ENCODE assay signal across 8 cellular contexts in the genomic region with DNA sequence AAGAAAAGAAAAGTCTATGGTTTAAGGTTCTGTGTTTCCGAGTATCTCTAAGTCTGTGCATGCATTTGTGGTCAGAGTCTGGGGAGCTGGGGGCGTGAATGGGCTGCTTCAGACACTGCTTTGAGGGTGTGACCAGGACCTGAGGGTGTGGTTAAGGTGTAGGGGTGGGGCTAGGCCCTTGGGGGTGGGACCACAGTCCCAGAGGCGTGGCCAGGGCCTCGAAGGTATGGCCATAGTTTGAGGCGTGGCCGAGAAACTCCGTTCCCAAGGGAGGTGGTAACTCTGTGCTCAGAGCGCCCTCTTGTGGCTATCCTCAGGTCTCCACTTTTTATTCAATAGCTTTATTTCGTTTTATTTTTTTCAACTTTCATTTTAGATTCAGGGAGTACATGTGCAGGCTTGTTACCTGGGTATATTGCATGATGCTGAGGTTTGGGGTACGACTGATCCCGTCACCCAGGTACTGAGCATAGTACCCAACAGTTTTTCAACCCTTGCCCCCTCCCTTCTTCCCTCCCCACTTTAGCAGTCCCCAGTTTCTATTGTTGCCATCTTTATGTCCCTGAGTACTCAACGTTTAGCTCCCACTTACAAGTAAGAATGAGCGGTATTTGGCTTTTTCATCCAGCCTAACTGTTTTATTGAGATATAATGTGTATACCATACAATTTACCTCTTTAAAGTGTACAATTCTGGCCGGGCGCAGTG. TPM values are rescaled to one million over a fixed set of nuclear protein-coding genes. Genes with fewer than 3 reads are reported as not detected.
DNase-seq lines count a peak whose midpoint lies in the region; ATAC-seq and TF ChIP-seq lines count a peak whose summit lies in the region.

No MANE protein-coding gene starts in this region.

- intact Hi-C loops in ascending aorta (cut with DNase I) = loop anchor here (1.0 kb wide), 2 partner anchors 46 to 81 kb away; no protein-coding TSS in a partner anchor

- H3K9me3 ChIP-seq in ascending aorta = no peaks in the 10 kb centered on the region

- peak; percentile 87 for DNase-seq in NCI-H2029 treated with DMSO at 0.1 percent for 48 hours (lab: John Stamatoyannopoulos, UW)
- peak; percentile 94 for DNase-seq in T-helper 22 cell (ENCODE audit: low read depth)
- peak; percentile 84 to 96 for DNase-seq in ascending aorta (ENCODE audit: low spot score in 2 of 2)
- peak; percentile 93 for DNase-seq in hepatic stellate cell (ENCODE audit: low spot score)
- peak; percentile 74 for DNase-seq in skeletal muscle cell (ENCODE audit: low read depth)

- H3K4me1 ChIP-seq in ascending aorta = peaks cover 0 to 2% of the 10 kb centered on the region in 2 donors

- peak; percentile 94 for ATAC-seq in GM18511 (IDR thresholded peaks at IDR 0.05; ENCODE audit: unreplicated experiment)
- ATAC-seq in HG03025 (IDR thresholded peaks at IDR 0.05; ENCODE audit: low FRiP score, unreplicated experiment) = peak; percentile 87

- TF ChIP-seq CTCF in 22Rv1 (IDR thresholded peaks at IDR 0.05) (peak; percentile 83), ascending aorta (IDR thresholded peaks at IDR 0.05) (peak; percentile 80 to 91 (median 85))

- no peaks in the 10 kb centered on the region for H3K36me3 ChIP-seq in ascending aorta

- H3K27ac ChIP-seq in 22Rv1 = no peak overlapping the region
- H3K27ac ChIP-seq in ascending aorta = peak overlapping the region in 1 of 2 donors; percentile 5

- no peaks in the 10 kb centered on the region for H3K27me3 ChIP-seq in ascending aorta

- H3K4me3 ChIP-seq in ascending aorta (no peak overlapping the region), skeletal muscle cell (ENCODE audit: low read depth, low read length) (no peak overlapping the region)

RNA-seq across cellular contexts. Expression of a gene that starts 7.0 kb away (rescaled TPM):
- not detected for total RNA-seq in ascending aorta

RNA-seq across cellular contexts. Expression of a gene that starts 22.2 kb away (rescaled TPM):
- 66.2 TPM for total RNA-seq in ascending aorta

RNA-seq across cellular contexts. Expression of a gene that starts 38.2 kb away (rescaled TPM):
- 832 TPM for total RNA-seq in ascending aorta
